24 cellular contexts compared by ENCODE assay signal in genomic region chr18:46310258-46310657, GRCh38.
DNase-seq lines count a peak whose midpoint lies in the region; ATAC-seq and TF ChIP-seq lines count a peak whose summit lies in the region.
"Had no signal": no experiment of that assay in that cellular context is flagged by ENCODE, and none has a peak within 500 bp of the region (broad histone marks: within the 10 kb centered on the region; RNA-seq: fewer than 3 reads in every experiment).

No MANE protein-coding gene starts in this region.

- WGBS in esophagus squamous epithelium, 2 donors, result 24% methylated on average over 2 of the region's 4 CpGs; no CpG with 5 or more reads in 1 of the 2 donors

- H2AFZ ChIP-seq in OCI-LY7 (ENCODE audit: low read length), result no peak overlapping the region; the same call in 1 of the 2 replicates

- DNase-seq in MCF 10A (ENCODE audit: unreplicated experiment), result peak; percentile 79
- no peak for DNase-seq in breast epithelium (ENCODE audit: low spot score in 2 of 2)
- peak; percentile 1 for DNase-seq in OCI-LY7 (ENCODE audit: low spot score)
- peak; percentile 63 for DNase-seq in kidney tubule cell (ENCODE audit: low spot score)
- DNase-seq in esophagus squamous epithelium (lab: John Stamatoyannopoulos, UW), result no peak
- no peak for DNase-seq in HCEC 1CT
- no peak for DNase-seq in anterior cingulate cortex (lab: John Stamatoyannopoulos, UW)
- DNase-seq: activated CD4-positive, alpha-beta T cell treated with anti-CD3 and anti-CD28 coated beads, Interleukin-2, amount 10 ng/mL, durations not matched to agents 7 days and 5 days; activated naive CD4-positive, alpha-beta T cell treated with anti-CD3 and anti-CD28 coated beads for 36 hours; activated T-cell treated with anti-CD3 and anti-CD28 coated beads, Interleukin-2, amount 50 U/mL, for 48 hours; DND-41; endodermal cell; H7; mesenchymal stem cell; naive B cell; NCI-H1694; NCI-H510A; occipital lobe; trophoblast cell had no signal

- H3K27ac Mint-ChIP-seq in MCF 10A (ENCODE audit: low read depth, unreplicated experiment), result no peak overlapping the region
- H3K27ac Mint-ChIP-seq: activated CD4-positive, alpha-beta T cell treated with anti-CD3 and anti-CD28 coated beads, Interleukin-2, amount 10 ng/mL, durations not matched to agents 7 days and 5 days; activated naive CD4-positive, alpha-beta T cell treated with anti-CD3 and anti-CD28 coated beads for 36 hours; endodermal cell had no signal

- BruUV-seq in MCF 10A (replicated peaks; lab: Mats Ljungman, UMichigan) (no TSS peak), OCI-LY7 (replicated peaks; lab: Mats Ljungman, UMichigan) (no TSS peak)

- no peaks in the 10 kb centered on the region for H3K4me1 Mint-ChIP-seq in MCF 10A (ENCODE audit: insufficient read depth, unreplicated experiment)
- H3K4me1 Mint-ChIP-seq: activated CD4-positive, alpha-beta T cell treated with anti-CD3 and anti-CD28 coated beads, Interleukin-2, amount 10 ng/mL, durations not matched to agents 7 days and 5 days; endodermal cell had no signal

- no peaks in the 10 kb centered on the region for H3K36me3 ChIP-seq in breast epithelium
- H3K36me3 ChIP-seq in OCI-LY7 (ENCODE audit: insufficient read depth, low read length), result no peaks in the 10 kb centered on the region
- H3K36me3 ChIP-seq in esophagus squamous epithelium, result no peaks in the 10 kb centered on the region

- H3K27ac ChIP-seq in breast epithelium (no peak overlapping the region), OCI-LY7 (ENCODE audit: low read depth, low read length, poor library complexity, severe bottlenecking) (no peak overlapping the region), esophagus squamous epithelium (peak overlapping the region in 2 of 4 donors; percentile 17 to 42)
- H3K27ac ChIP-seq: A549, coronary artery, SK-N-MC, VCaP had no signal

- CTCF ChIA-PET in MCF 10A (lab: Yijun Ruan, JAX), result interaction anchor here (0.6 to 1.4 kb wide), 3 partner anchors 15 to 227 kb away, joined by 3 to 6 read pairs (median 6); no protein-coding TSS in a partner anchor
- CTCF ChIA-PET in OCI-LY7 (lab: Charles Lee; ENCODE audit: unreplicated experiment), result no interaction called here

- no peaks in the 10 kb centered on the region for H3K36me3 Mint-ChIP-seq in MCF 10A (ENCODE audit: insufficient read depth, unreplicated experiment)

- H3K4me3 ChIP-seq in breast epithelium (no peak overlapping the region), OCI-LY7 (ENCODE audit: low read depth, low read length, poor library complexity, severe bottlenecking) (no peak overlapping the region), esophagus squamous epithelium (no peak overlapping the region)
- H3K4me3 ChIP-seq: A549, coronary artery, SK-N-MC had no signal

- H4K20me1 ChIP-seq in OCI-LY7 (ENCODE audit: insufficient read depth, low read length), result no peaks in the 10 kb centered on the region

- no peaks in the 10 kb centered on the region for H3K27me3 Mint-ChIP-seq in MCF 10A (ENCODE audit: insufficient read depth, unreplicated experiment)

- ATAC-seq in HG03139 (IDR thresholded peaks at IDR 0.05; ENCODE audit: unreplicated experiment), result no peak
- ATAC-seq: A549 had no signal

- no peaks in the 10 kb centered on the region for H3K79me2 ChIP-seq in OCI-LY7 (ENCODE audit: insufficient read depth, low read depth, low read length)

- TF ChIP-seq POLR2A in breast epithelium (IDR thresholded peaks at IDR 0.05), result no peak
- no peak for TF ChIP-seq POLR2A in esophagus squamous epithelium (IDR thresholded peaks at IDR 0.05)

- H3K27me3 ChIP-seq in breast epithelium (no peaks in the 10 kb centered on the region), esophagus squamous epithelium (no peaks in the 10 kb centered on the region)

- no peaks in the 10 kb centered on the region for H3K4me1 ChIP-seq in breast epithelium
- peaks cover 8% of the 10 kb centered on the region for H3K4me1 ChIP-seq in OCI-LY7 (ENCODE audit: insufficient read depth, low read length, poor library complexity, severe bottlenecking)
- peaks cover 0 to 14% (median 0%) of the 10 kb centered on the region in 3 donors for H3K4me1 ChIP-seq in esophagus squamous epithelium
- H3K4me1 ChIP-seq: A549 had no signal

- intact Hi-C loops in MCF 10A (cut with micrococcal nuclease), result no loop called here
- intact Hi-C loops in breast epithelium (cut with DNase I; ENCODE audit: low total_unique reads), result loop anchor here (10.0 kb wide), 1 partner anchor 805 kb away; no protein-coding TSS in a partner anchor
- intact Hi-C loops in OCI-LY7 (cut with micrococcal nuclease; ENCODE audit: unreplicated experiment), result no loop called here
- intact Hi-C loops in esophagus squamous epithelium (cut with DNase I), result no loop called here

- H3K4me3 Mint-ChIP-seq in MCF 10A (ENCODE audit: unreplicated experiment), result no peak overlapping the region
- H3K4me3 Mint-ChIP-seq: activated CD4-positive, alpha-beta T cell treated with anti-CD3 and anti-CD28 coated beads, Interleukin-2, amount 10 ng/mL, durations not matched to agents 7 days and 5 days; activated naive CD4-positive, alpha-beta T cell treated with anti-CD3 and anti-CD28 coated beads for 36 hours; endodermal cell; naive B cell had no signal

- TF ChIP-seq CTCF in MCF 10A (IDR thresholded peaks at IDR 0.05; ENCODE audit: unreplicated experiment) (no peak), breast epithelium (IDR thresholded peaks at IDR 0.05) (no peak), OCI-LY7 (conservative IDR thresholded peaks at IDR 0.05; ENCODE audit: low read length) (no peak), esophagus squamous epithelium (IDR thresholded peaks at IDR 0.05) (no peak)

- 0 out of 2 replicates have a peak overlapping the region, but pooled peaks have one; percentile 9 for H3K4me2 ChIP-seq in OCI-LY7 (ENCODE audit: low read length)
- H3K4me2 ChIP-seq: A549 had no signal

- H3K9me2 ChIP-seq in OCI-LY7 (ENCODE audit: insufficient read depth, low read length), result no peaks in the 10 kb centered on the region

- POLR2A ChIA-PET in MCF 10A (lab: Yijun Ruan, JAX) (interaction anchor here (0.8 kb wide), 1 partner anchor 25 kb away, joined by 4 read pairs; no protein-coding TSS in a partner anchor), OCI-LY7 (lab: Charles Lee) (no interaction called here)

- peaks cover 0 to 12% of the 10 kb centered on the region in 2 donors for H3K9me3 ChIP-seq in breast epithelium
- no peaks in the 10 kb centered on the region for H3K9me3 ChIP-seq in OCI-LY7 (ENCODE audit: low read length)
- no peaks in the 10 kb centered on the region for H3K9me3 ChIP-seq in esophagus squamous epithelium
- H3K9me3 ChIP-seq: A549 had no signal

- no peaks in the 10 kb centered on the region for H3K9me3 Mint-ChIP-seq in MCF 10A (ENCODE audit: unreplicated experiment)

Comparison
In these comparisons a context has a peak if more than half of its experiments do, and no peak if none do; other contexts are left out.
1. DNase-seq: peak in MCF 10A (single experiment), OCI-LY7 (single experiment) and kidney tubule cell (single experiment); none in breast epithelium (0 of 2), esophagus squamous epithelium (single experiment), HCEC 1CT (single experiment) and anterior cingulate cortex (0 of 58).